28 cellular contexts compared by ENCODE assay signal in genomic region chr10:132289439-132289838, GRCh38.
"Had no signal": no experiment of that assay in that cellular context is flagged by ENCODE, and none has a peak within 500 bp of the region (broad histone marks: within the 10 kb centered on the region; RNA-seq: fewer than 3 reads in every experiment).

No MANE protein-coding gene starts in this region.

- H3K4me3 ChIP-seq: stomach, suprapubic skin, testis, thoracic aorta, thyroid gland, tibial nerve, transverse colon, upper lobe of left lung, upper lobe of right lung, uterus, vagina had no signal

- H3K4me1 ChIP-seq: suprapubic skin, tibial nerve, upper lobe of right lung, vagina had no signal

- H3K27me3 ChIP-seq: testis, thyroid gland, tibial nerve, transverse colon, upper lobe of left lung, upper lobe of right lung, uterus, vagina had no signal

- H3K4me3 Mint-ChIP-seq: stimulated activated effector memory CD8-positive, alpha-beta T cell treated with anti-CD3 and anti-CD28 coated beads, Interleukin-12 subunit alpha, Interleukin-12 subunit beta, amount 100 ng/mL, for 72 hours; stimulated activated memory B cell treated with anti-CD40 and anti-IgM and Interleukin-4, amounts not matched to agents 10 μg/mL and 1 μg/mL and 100 μg/mL, for 72 hours; stimulated activated naive B cell treated with anti-CD40 and anti-IgM and Interleukin-4, amounts not matched to agents 10 μg/mL and 1 μg/mL and 100 μg/mL, for 72 hours; stimulated activated naive CD8-positive, alpha-beta T cell treated with anti-CD3 and anti-CD28 coated beads, Interleukin-15, amount 100 ng/mL, for 72 hours; stimulated activated naive CD8-positive, alpha-beta T cell treated with anti-CD3 and anti-CD28 coated beads, Interleukin-15, Interleukin-2, amounts not matched to agents 100 ng/mL and 50 ng/mL, for 24 hours; type B pancreatic cell had no signal

- H3K4me1 Mint-ChIP-seq: stimulated activated effector memory CD8-positive, alpha-beta T cell treated with anti-CD3 and anti-CD28 coated beads, Interleukin-12 subunit alpha, Interleukin-12 subunit beta, amount 100 ng/mL, for 72 hours; stimulated activated memory B cell treated with anti-CD40 and anti-IgM and Interleukin-4, amounts not matched to agents 10 μg/mL and 1 μg/mL and 100 μg/mL, for 72 hours; stimulated activated naive CD8-positive, alpha-beta T cell treated with anti-CD3 and anti-CD28 coated beads, Interleukin-15, amount 100 ng/mL, for 72 hours had no signal

- H3K27ac Mint-ChIP-seq: stimulated activated effector memory CD8-positive, alpha-beta T cell treated with anti-CD3 and anti-CD28 coated beads, Interleukin-12 subunit alpha, Interleukin-12 subunit beta, amount 100 ng/mL, for 72 hours; stimulated activated memory B cell treated with anti-CD40 and anti-IgM and Interleukin-4, amounts not matched to agents 10 μg/mL and 1 μg/mL and 100 μg/mL, for 72 hours; stimulated activated naive B cell treated with anti-CD40 and anti-IgM and Interleukin-4, amounts not matched to agents 10 μg/mL and 1 μg/mL and 100 μg/mL, for 72 hours; stimulated activated naive CD8-positive, alpha-beta T cell treated with anti-CD3 and anti-CD28 coated beads, Interleukin-15, amount 100 ng/mL, for 72 hours; stimulated activated naive CD8-positive, alpha-beta T cell treated with anti-CD3 and anti-CD28 coated beads, Interleukin-15, Interleukin-2, amounts not matched to agents 100 ng/mL and 50 ng/mL, for 24 hours; type B pancreatic cell had no signal

- H3K27ac ChIP-seq: stomach, suprapubic skin, testis, thoracic aorta, thyroid gland, tibial nerve, transverse colon, upper lobe of left lung, upper lobe of right lung, uterus, vagina had no signal

- ATAC-seq: stimulated activated effector memory CD8-positive, alpha-beta T cell treated with anti-CD3 and anti-CD28 coated beads, Interleukin-12 subunit alpha, Interleukin-12 subunit beta, amount 100 ng/mL, for 72 hours; stimulated activated memory B cell treated with anti-CD40 and anti-IgM and Interleukin-4, amounts not matched to agents 10 μg/mL and 1 μg/mL and 100 μg/mL, for 72 hours; stimulated activated naive B cell treated with anti-CD40 and anti-IgM and Interleukin-4, amounts not matched to agents 10 μg/mL and 1 μg/mL and 100 μg/mL, for 72 hours; stimulated activated naive CD8-positive, alpha-beta T cell treated with anti-CD3 and anti-CD28 coated beads, Interleukin-15, amount 100 ng/mL, for 72 hours; stimulated activated naive CD8-positive, alpha-beta T cell treated with anti-CD3 and anti-CD28 coated beads, Interleukin-15, Interleukin-2, amounts not matched to agents 100 U/mL and 50 U/mL, for 24 hours; upper lobe of right lung had no signal

- H3K36me3 ChIP-seq: stomach, suprapubic skin, thoracic aorta, thyroid gland, tibial nerve, transverse colon, upper lobe of left lung, upper lobe of right lung, uterus, vagina had no signal

- H3K27me3 Mint-ChIP-seq: stimulated activated naive CD8-positive, alpha-beta T cell treated with anti-CD3 and anti-CD28 coated beads, Interleukin-15, amount 100 ng/mL, for 72 hours had no signal

- H3K9me3 ChIP-seq: testis, thyroid gland, upper lobe of right lung, vagina had no signal

- FAIRE-seq: urothelium cell line had no signal

- H3K9me3 Mint-ChIP-seq: stimulated activated effector memory CD8-positive, alpha-beta T cell treated with anti-CD3 and anti-CD28 coated beads, Interleukin-12 subunit alpha, Interleukin-12 subunit beta, amount 100 ng/mL, for 72 hours; stimulated activated memory B cell treated with anti-CD40 and anti-IgM and Interleukin-4, amounts not matched to agents 10 μg/mL and 1 μg/mL and 100 μg/mL, for 72 hours; stimulated activated naive B cell treated with anti-CD40 and anti-IgM and Interleukin-4, amounts not matched to agents 10 μg/mL and 1 μg/mL and 100 μg/mL, for 72 hours; stimulated activated naive CD8-positive, alpha-beta T cell treated with anti-CD3 and anti-CD28 coated beads, Interleukin-15, amount 100 ng/mL, for 72 hours; stimulated activated naive CD8-positive, alpha-beta T cell treated with anti-CD3 and anti-CD28 coated beads, Interleukin-15, Interleukin-2, amounts not matched to agents 100 ng/mL and 50 ng/mL, for 24 hours; type B pancreatic cell had no signal

- H3K36me3 Mint-ChIP-seq: stimulated activated effector memory CD8-positive, alpha-beta T cell treated with anti-CD3 and anti-CD28 coated beads, Interleukin-12 subunit alpha, Interleukin-12 subunit beta, amount 100 ng/mL, for 72 hours; stimulated activated memory B cell treated with anti-CD40 and anti-IgM and Interleukin-4, amounts not matched to agents 10 μg/mL and 1 μg/mL and 100 μg/mL, for 72 hours; stimulated activated naive B cell treated with anti-CD40 and anti-IgM and Interleukin-4, amounts not matched to agents 10 μg/mL and 1 μg/mL and 100 μg/mL, for 72 hours; type B pancreatic cell had no signal

- DNase-seq: stimulated activated CD4-positive, alpha-beta T cell treated with anti-CD3 and anti-CD28 coated beads, Interleukin-2, amount 100 ng/mL, for 48 hours; stimulated activated CD4-positive, alpha-beta T cell treated with anti-CD3 and anti-CD28 coated beads, Interleukin-4, amount 100 ng/mL, for 1 hour; stimulated activated CD4-positive, alpha-beta T cell treated with anti-CD3 and anti-CD28 coated beads, Interleukin-4, amount 100 ng/mL, for 24 hours; stimulated activated CD4-positive, alpha-beta T cell treated with anti-CD3 and anti-CD28 coated beads, Interleukin-4, amount 100 ng/mL, for 4 hours; stimulated activated CD8-positive, alpha-beta memory T cell treated with anti-CD3 and anti-CD28 coated beads, Interleukin-4, amount 100 ng/mL, for 48 hours; stimulated activated naive B cell treated with anti-CD40 and anti-IgM and Interleukin-4, amounts not matched to agents 10 μg/mL and 1 μg/mL and 100 μg/mL, for 72 hours; stimulated activated naive CD4-positive, alpha-beta T cell; stimulated activated naive CD4-positive, alpha-beta T cell treated with Interleukin-2 at 50 U/mL for 16 hours; stimulated activated naive CD8-positive, alpha-beta T cell treated with anti-CD3 and anti-CD28 coated beads, Interleukin-15, amount 100 ng/mL, for 72 hours; stimulated activated naive CD8-positive, alpha-beta T cell treated with anti-CD3 and anti-CD28 coated beads, Interleukin-15, Interleukin-2, amounts not matched to agents 100 U/mL and 50 U/mL, for 24 hours; stomach; substantia nigra; testis; thyroid gland; transverse colon; trophoblast cell; upper lobe of left lung; upper lobe of right lung; uterus had no signal
